Comparison of ENCODE assay signal across 7 cellular contexts in genomic region chr15:31391687-31392671, GRCh38.
DNase-seq lines count a peak whose midpoint lies in the region; ATAC-seq lines count a peak whose summit lies in the region.

No MANE protein-coding gene starts in this region.

- peaks cover 34% of the 10 kb centered on the region for H3K4me1 Mint-ChIP-seq in activated CD4-positive, alpha-beta memory T cell treated with anti-CD3 and anti-CD28 coated beads for 36 hours (ENCODE audit: low read depth)

- ATAC-seq in GM18511 (IDR thresholded peaks at IDR 0.05; ENCODE audit: unreplicated experiment) (peak; percentile 93), HG02623 (IDR thresholded peaks at IDR 0.05; ENCODE audit: unreplicated experiment) (peak; percentile 79)

- POLR2A ChIA-PET in activated CD4-positive, alpha-beta memory T cell treated with anti-CD3 and anti-CD28 coated beads for 36 hours (lab: Charles Lee) = interaction anchor here (0.6 to 1.6 kb wide), 15 partner anchors 12 to 186 kb away, joined by 3 to 18 read pairs (median 4); partner anchors contain the start of gene KLF13

- peak overlapping the region; percentile 87 for H3K4me3 Mint-ChIP-seq in activated CD4-positive, alpha-beta memory T cell treated with anti-CD3 and anti-CD28 coated beads for 36 hours

- no peaks in the 10 kb centered on the region for H3K27me3 Mint-ChIP-seq in activated CD4-positive, alpha-beta memory T cell treated with anti-CD3 and anti-CD28 coated beads for 36 hours

- intact Hi-C loops in activated CD4-positive, alpha-beta memory T cell treated with anti-CD3 and anti-CD28 coated beads for 36 hours (cut with micrococcal nuclease) = loop anchor here (1.0 to 5.0 kb wide), 5 partner anchors 25 to 97 kb away; partner anchors contain the start of gene KLF13

- peak overlapping the region; percentile 87 for H3K27ac Mint-ChIP-seq in activated CD4-positive, alpha-beta memory T cell treated with anti-CD3 and anti-CD28 coated beads for 36 hours

- no peaks in the 10 kb centered on the region for H3K36me3 Mint-ChIP-seq in activated CD4-positive, alpha-beta memory T cell treated with anti-CD3 and anti-CD28 coated beads for 36 hours

- CTCF ChIA-PET in activated CD4-positive, alpha-beta memory T cell treated with anti-CD3 and anti-CD28 coated beads for 36 hours (lab: Charles Lee) = interaction anchor here (0.8 to 1.8 kb wide), 13 partner anchors 10 to 178 kb away, joined by 3 to 21 read pairs (median 5); partner anchors contain the start of gene KLF13

- peak; percentile 15 for DNase-seq in NCI-H146 treated with DMSO at 0.1 percent for 48 hours (lab: John Stamatoyannopoulos, UW; ENCODE audit: unreplicated experiment)
- DNase-seq in activated CD4-positive, alpha-beta memory T cell treated with anti-CD3 and anti-CD28 coated beads for 36 hours = peak; percentile 90
- DNase-seq in ecto neural progenitor cell (ENCODE audit: low spot score) = peak; percentile 77
- peak; percentile 38 to 54 for DNase-seq in lung microvascular endothelial cell (ENCODE audit: low read depth in 2 of 2)
- peak; percentile 43 to 79 (median 57) for DNase-seq in stimulated activated CD4-positive, alpha-beta T cell treated with anti-CD3 and anti-CD28 coated beads, TNF-alpha, amount 100 ng/mL, for 48 hours (ENCODE audit: low read depth in 3 of 3)

- H3K9me3 Mint-ChIP-seq in activated CD4-positive, alpha-beta memory T cell treated with anti-CD3 and anti-CD28 coated beads for 36 hours = peaks cover 5% of the 10 kb centered on the region

Comparison
In these comparisons a context has a peak if more than half of its experiments do, and no peak if none do; other contexts are left out.
1. Peak in every context shown above with its lines: DNase-seq and ATAC-seq.
2. DNase-seq: peak in every context shown above with its lines; median percentile 90 in activated CD4-positive, alpha-beta memory T cell treated with anti-CD3 and anti-CD28 coated beads for 36 hours; 77 in ecto neural progenitor cell; 57 in stimulated activated CD4-positive, alpha-beta T cell treated with anti-CD3 and anti-CD28 coated beads, TNF-alpha, amount 100 ng/mL, for 48 hours; 46 in lung microvascular endothelial cell; 15 in NCI-H146 treated with DMSO at 0.1 percent for 48 hours.